Comparison of ENCODE assay signal across 10 cellular contexts in genomic region chr14:103520269-103520656, GRCh38. TPM values are rescaled to one million over a fixed set of nuclear protein-coding genes. Genes with fewer than 3 reads are reported as not detected.
DNase-seq lines count a peak whose midpoint lies in the region; ATAC-seq, FAIRE-seq and TF ChIP-seq lines count a peak whose summit lies in the region.
"Had no signal": no experiment of that assay in that cellular context is flagged by ENCODE, and none has a peak within 500 bp of the region (broad histone marks: within the 10 kb centered on the region; RNA-seq: fewer than 3 reads in every experiment).

No MANE protein-coding gene starts in this region.

- H3K9me3 Mint-ChIP-seq in activated T-helper 2 cell treated with anti-CD3 and anti-CD28 coated beads, Interferon-gamma antibody, Interleukin-2, Interleukin-4, amounts not matched to agents 10 μg/mL and 5 μg/mL and 100 μg/mL, durations not matched to agents 14 hours and 24 hours and 36 hours, result no peaks in the 10 kb centered on the region
- no peaks in the 10 kb centered on the region for H3K9me3 Mint-ChIP-seq in immature natural killer cell
- H3K9me3 Mint-ChIP-seq: T-helper 2 cell treated with Interferon-gamma antibody and Interleukin-4, amounts not matched to agents 5 μg/mL and 100 μg/mL, for 36 hours had no signal

- no peak overlapping the region for H3K14ac ChIP-seq in IMR-90 (replicated peaks; ENCODE audit: low read depth, low read length)

- no peak overlapping the region for H4K8ac ChIP-seq in IMR-90 (ENCODE audit: low read depth in 2 of 2, low read length in 2 of 2)

- H3K79me1 ChIP-seq in IMR-90 (ENCODE audit: low read depth in 1 of 2, low read length in 2 of 2), result peaks cover 0 to 5% of the 10 kb centered on the region in 2 experiments; a peak in 1 of 4 replicates

- H2AK5ac ChIP-seq in IMR-90 (ENCODE audit: low read depth, low read length), result no peak overlapping the region

- dilution Hi-C loops in IMR-90 (cut with HindIII; ENCODE audit: low sequenced_read_pairs, unreplicated experiment), result no loop called here

- TF ChIP-seq CTCF in IMR-90 (conservative IDR thresholded peaks at IDR 0.05; ENCODE audit: low read depth, low read length), result no peak

- H3K4me2 ChIP-seq in IMR-90 (ENCODE audit: low read depth, low read length), result no peak overlapping the region

- intact Hi-C loops in IMR-90 (cut with micrococcal nuclease), result no loop called here
- intact Hi-C loops in activated T-helper 2 cell treated with anti-CD3 and anti-CD28 coated beads, Interferon-gamma antibody, Interleukin-2, Interleukin-4, amounts not matched to agents 10 μg/mL and 5 μg/mL and 100 μg/mL, durations not matched to agents 14 hours and 24 hours and 36 hours (cut with micrococcal nuclease), result no loop called here

- H3K4ac ChIP-seq in IMR-90 (ENCODE audit: low read depth, low read length), result no peak overlapping the region

- in situ Hi-C loops in IMR-90 (cut with MboI; ENCODE audit: low sequenced_read_pairs), result no loop called here

- no peak overlapping the region for H3K27ac ChIP-seq in IMR-90 (ENCODE audit: insufficient read depth, low read length)
- peak overlapping the region; percentile 86 for H3K27ac ChIP-seq in substantia nigra (ENCODE audit: low read depth, low read length, poor library complexity, severe bottlenecking)
- peak overlapping the region in 1 of 2 donors; percentile 65 for H3K27ac ChIP-seq in small intestine (ENCODE audit: low read depth in 1 of 2, low read length in 1 of 2)

- no peak overlapping the region for H2AFZ ChIP-seq in IMR-90 (replicated peaks; ENCODE audit: low read length, poor library complexity)

- POLR2A ChIA-PET in IMR-90 (lab: Charles Lee; ENCODE audit: unreplicated experiment), result no interaction called here

- H3K27me3 ChIP-seq in IMR-90 (ENCODE audit: control insufficient read depth, insufficient read depth, low read length) (peaks cover 15% of the 10 kb centered on the region), small intestine (ENCODE audit: control insufficient read depth in 2 of 2, insufficient read depth in 2 of 2, low read length in 2 of 2) (peaks cover 0 to 4% of the 10 kb centered on the region in 2 donors)

- H4K91ac ChIP-seq in IMR-90 (ENCODE audit: insufficient read depth, low read depth, low read length), result no peak overlapping the region

- no peak overlapping the region for H2BK120ac ChIP-seq in IMR-90 (ENCODE audit: low read depth, low read length)

- DNase-seq in IMR-90 (no peak), immature natural killer cell (no peak), substantia nigra (lab: John Stamatoyannopoulos, UW) (no peak), anterior cingulate cortex (lab: John Stamatoyannopoulos, UW) (no peak), small intestine (no peak), NCI-H748 (lab: John Stamatoyannopoulos, UW; ENCODE audit: unreplicated experiment) (no peak)
- DNase-seq in activated T-helper 2 cell treated with anti-CD3 and anti-CD28 coated beads, Interferon-gamma antibody, Interleukin-2, Interleukin-4, amounts not matched to agents 10 μg/mL and 5 μg/mL and 100 μg/mL, durations not matched to agents 14 hours and 24 hours and 36 hours (ENCODE audit: low spot score), result no peak
- DNase-seq: NCI-H1436 treated with DMSO at 0.1 percent for 48 hours had no signal

- H3K23ac ChIP-seq in IMR-90 (ENCODE audit: low read depth, low read length), result no peak overlapping the region

- no peak overlapping the region for H3K27ac Mint-ChIP-seq in activated T-helper 2 cell treated with anti-CD3 and anti-CD28 coated beads, Interferon-gamma antibody, Interleukin-2, Interleukin-4, amounts not matched to agents 10 μg/mL and 5 μg/mL and 100 μg/mL, durations not matched to agents 14 hours and 24 hours and 36 hours
- H3K27ac Mint-ChIP-seq in immature natural killer cell, result no peak overlapping the region
- H3K27ac Mint-ChIP-seq: T-helper 2 cell treated with Interferon-gamma antibody and Interleukin-4, amounts not matched to agents 5 μg/mL and 100 μg/mL, for 36 hours had no signal

- H2BK5ac ChIP-seq in IMR-90 (ENCODE audit: low read depth, low read length, poor library complexity, severe bottlenecking), result no peak overlapping the region

- H3K4me1 ChIP-seq in IMR-90 (ENCODE audit: control insufficient read depth, insufficient read depth, low read length) (peaks cover 18% of the 10 kb centered on the region), small intestine (ENCODE audit: control insufficient read depth in 2 of 2, insufficient read depth in 1 of 2, low read depth in 1 of 2, low read length in 1 of 2) (peaks cover 0 to 2% of the 10 kb centered on the region in 2 donors)

- H3K36me3 ChIP-seq in IMR-90 (ENCODE audit: control insufficient read depth, insufficient read depth, low read length) (no peaks in the 10 kb centered on the region), small intestine (ENCODE audit: control insufficient read depth in 2 of 2, insufficient read depth in 2 of 2, low read length in 2 of 2) (no peaks in the 10 kb centered on the region)

- peak overlapping the region; percentile 7 for H3K4me3 Mint-ChIP-seq in activated T-helper 2 cell treated with anti-CD3 and anti-CD28 coated beads, Interferon-gamma antibody, Interleukin-2, Interleukin-4, amounts not matched to agents 10 μg/mL and 5 μg/mL and 100 μg/mL, durations not matched to agents 14 hours and 24 hours and 36 hours (ENCODE audit: low read depth)
- peak overlapping the region in 4 of 5 donors; percentile 45 to 73 (median 72) for H3K4me3 Mint-ChIP-seq in immature natural killer cell

- no peak for TF ChIP-seq RAD21 in IMR-90 (IDR thresholded peaks at IDR 0.05; ENCODE audit: low read length)

- no peaks in the 10 kb centered on the region for H3K36me3 Mint-ChIP-seq in activated T-helper 2 cell treated with anti-CD3 and anti-CD28 coated beads, Interferon-gamma antibody, Interleukin-2, Interleukin-4, amounts not matched to agents 10 μg/mL and 5 μg/mL and 100 μg/mL, durations not matched to agents 14 hours and 24 hours and 36 hours (ENCODE audit: low read depth)
- H3K36me3 Mint-ChIP-seq in immature natural killer cell, result no peaks in the 10 kb centered on the region

- BruUV-seq in IMR-90 (replicated peaks; lab: Mats Ljungman, UMichigan), result no TSS peak

- H3K9me1 ChIP-seq in IMR-90 (ENCODE audit: insufficient read depth, low read length), result no peaks in the 10 kb centered on the region

- FAIRE-seq in small intestine (lab: Jason Lieb, UNC), result no peak
- FAIRE-seq: keratinocyte had no signal

- 79% methylated on average over 3 of the region's 10 CpGs; no CpG with 5 or more reads in 1 of the 2 experiments for WGBS in IMR-90 (ENCODE audit: extremely low coverage in 2 of 2, insufficient read length in 1 of 2), 2 experiments
- WGBS in small intestine, 3 donors, result 26 to 58% (median 42%) methylated on average over 10 of the region's 10 CpGs

- H3K56ac ChIP-seq in IMR-90 (ENCODE audit: extremely low read depth, insufficient read depth, low read length), result no peak overlapping the region

- H3K4me3 ChIP-seq in IMR-90 (ENCODE audit: insufficient read depth, low read depth, low read length), result no peak overlapping the region
- H3K4me3 ChIP-seq in small intestine (ENCODE audit: low read depth in 1 of 2, low read length in 2 of 2), result peak overlapping the region in 1 of 2 donors; percentile 69

- no peaks in the 10 kb centered on the region for H3K9me3 ChIP-seq in IMR-90 (ENCODE audit: control insufficient read depth, insufficient read depth, low read length)
- no peaks in the 10 kb centered on the region for H3K9me3 ChIP-seq in small intestine (ENCODE audit: control insufficient read depth, low read depth)

- peaks cover 4% of the 10 kb centered on the region for H3K4me1 Mint-ChIP-seq in activated T-helper 2 cell treated with anti-CD3 and anti-CD28 coated beads, Interferon-gamma antibody, Interleukin-2, Interleukin-4, amounts not matched to agents 10 μg/mL and 5 μg/mL and 100 μg/mL, durations not matched to agents 14 hours and 24 hours and 36 hours (ENCODE audit: low read depth)
- H3K4me1 Mint-ChIP-seq in immature natural killer cell, result peaks cover 4 to 7% of the 10 kb centered on the region in 2 donors

- peaks cover 18% of the 10 kb centered on the region for H3K27me3 Mint-ChIP-seq in activated T-helper 2 cell treated with anti-CD3 and anti-CD28 coated beads, Interferon-gamma antibody, Interleukin-2, Interleukin-4, amounts not matched to agents 10 μg/mL and 5 μg/mL and 100 μg/mL, durations not matched to agents 14 hours and 24 hours and 36 hours (ENCODE audit: low read depth)
- H3K27me3 Mint-ChIP-seq in immature natural killer cell (ENCODE audit: low read depth in 3 of 3), result peaks cover 3 to 6% (median 6%) of the 10 kb centered on the region in 3 donors

- H3K9ac ChIP-seq in IMR-90 (ENCODE audit: low read depth, low read length), result no peak overlapping the region

- H2BK15ac ChIP-seq in IMR-90 (ENCODE audit: low read depth, low read length), result no peak overlapping the region

- no peak for TF ChIP-seq POLR2A in IMR-90 (IDR thresholded peaks at IDR 0.05; ENCODE audit: low read depth, low read length)

- H3K18ac ChIP-seq in IMR-90 (ENCODE audit: low read depth, low read length), result no peak overlapping the region

- no peak for ATAC-seq in IMR-90 (ENCODE audit: low read depth)

- H2BK20ac ChIP-seq in IMR-90 (ENCODE audit: low read depth, low read length), result no peak overlapping the region

- peaks cover 11% of the 10 kb centered on the region for H4K20me1 ChIP-seq in IMR-90 (ENCODE audit: insufficient read depth, low read length)

- peak overlapping the region; percentile 25 for H2AK9ac ChIP-seq in IMR-90 (replicated peaks; ENCODE audit: low read depth, low read length, poor library complexity)

- no peak overlapping the region for H4K5ac ChIP-seq in IMR-90 (ENCODE audit: low read depth, low read length)

- CTCF ChIA-PET in IMR-90 (lab: Yijun Ruan, JAX), result interaction anchor here (0.5 to 0.6 kb wide), 2 partner anchors 20 to 306 kb away, joined by 4 read pairs; no protein-coding TSS in a partner anchor

RNA-seq across cellular contexts. Expression of gene CKB, which starts 2.4 kb away (rescaled TPM):
- total RNA-seq in IMR-90 (2012; rRNA removed), result 17.7 and 31.7 TPM in 2 replicates
- polyA plus RNA-seq in IMR-90 (2012; rRNA removed), result 82.6 and 120 TPM in 2 replicates
- 55.5 and 84.4 TPM in 2 replicates for polyA plus RNA-seq in IMR-90 (2012; cell fraction: cytosol; rRNA removed)
- polyA plus RNA-seq in IMR-90 (2012; cell fraction: nucleus; rRNA removed; ENCODE audit: low replicate concordance), result 78.1 and 241 TPM in 2 replicates
- 14.0 and 15.3 TPM in 2 replicates for total RNA-seq in activated T-helper 2 cell treated with anti-CD3 and anti-CD28 coated beads, Interferon-gamma antibody, Interleukin-2, Interleukin-4, amounts not matched to agents 10 μg/mL and 5 μg/mL and 100 μg/mL, durations not matched to agents 14 hours and 24 hours and 36 hours
- polyA plus RNA-seq in immature natural killer cell, result 1 to 10 TPM in 2 of 3 donors, under 1 TPM in 1; 0.34 to 1.6 (median 1.1) TPM
- 10 to 100 TPM; 36.7 to 84.6 (median 60.8) TPM for polyA plus RNA-seq in small intestine

RNA-seq across cellular contexts. Expression of gene TRMT61A, which starts 8.7 kb away (rescaled TPM):
- total RNA-seq in IMR-90 (2012; rRNA removed), result 5.7 and 6.4 TPM in 2 replicates
- polyA plus RNA-seq in IMR-90 (2012; rRNA removed) (16.2 and 20.0 TPM in 2 replicates), immature natural killer cell (1 to 10 TPM; 1.4 to 7.7 (median 5.0) TPM), small intestine (10 to 100 TPM in 1 of 3 donors, 1 to 10 TPM in 2; 4.9 to 16.5 (median 7.3) TPM)
- 9.4 and 20.8 TPM in 2 replicates for polyA plus RNA-seq in IMR-90 (2012; cell fraction: cytosol; rRNA removed)
- 15.1 and 42.4 TPM in 2 replicates for polyA plus RNA-seq in IMR-90 (2012; cell fraction: nucleus; rRNA removed; ENCODE audit: low replicate concordance)
- 13.7 and 15.0 TPM in 2 replicates for total RNA-seq in activated T-helper 2 cell treated with anti-CD3 and anti-CD28 coated beads, Interferon-gamma antibody, Interleukin-2, Interleukin-4, amounts not matched to agents 10 μg/mL and 5 μg/mL and 100 μg/mL, durations not matched to agents 14 hours and 24 hours and 36 hours

RNA-seq across cellular contexts. Expression of gene BAG5, which starts 42.2 kb away (rescaled TPM):
- total RNA-seq in IMR-90 (2012; rRNA removed), result 22.2 and 32.2 TPM in 2 replicates
- 5.2 and 6.7 TPM in 2 replicates for polyA plus RNA-seq in IMR-90 (2012; rRNA removed)
- polyA plus RNA-seq in IMR-90 (2012; cell fraction: cytosol; rRNA removed), result 1.9 and 2.3 TPM in 2 replicates
- polyA plus RNA-seq in IMR-90 (2012; cell fraction: nucleus; rRNA removed; ENCODE audit: low replicate concordance), result 0.92 and 4.4 TPM in 2 replicates
- 28.2 and 29.2 TPM in 2 replicates for total RNA-seq in activated T-helper 2 cell treated with anti-CD3 and anti-CD28 coated beads, Interferon-gamma antibody, Interleukin-2, Interleukin-4, amounts not matched to agents 10 μg/mL and 5 μg/mL and 100 μg/mL, durations not matched to agents 14 hours and 24 hours and 36 hours
- 10 to 100 TPM; 23.5 to 58.7 (median 36.5) TPM for polyA plus RNA-seq in immature natural killer cell
- 10 to 100 TPM in 2 of 3 donors, 1 to 10 TPM in 1; 8.5 to 14.2 (median 11.1) TPM for polyA plus RNA-seq in small intestine

RNA-seq across cellular contexts. Expression of gene COA8, which starts 42.5 kb away (rescaled TPM):
- total RNA-seq in IMR-90 (2012; rRNA removed), result 12.2 and 20.6 TPM in 2 replicates
- 18.5 and 21.1 TPM in 2 replicates for polyA plus RNA-seq in IMR-90 (2012; rRNA removed)
- 9.6 and 17.9 TPM in 2 replicates for polyA plus RNA-seq in IMR-90 (2012; cell fraction: cytosol; rRNA removed)
- polyA plus RNA-seq in IMR-90 (2012; cell fraction: nucleus; rRNA removed; ENCODE audit: low replicate concordance), result 3.4 and 10.8 TPM in 2 replicates
- total RNA-seq in activated T-helper 2 cell treated with anti-CD3 and anti-CD28 coated beads, Interferon-gamma antibody, Interleukin-2, Interleukin-4, amounts not matched to agents 10 μg/mL and 5 μg/mL and 100 μg/mL, durations not matched to agents 14 hours and 24 hours and 36 hours, result 31.9 and 33.5 TPM in 2 replicates
- polyA plus RNA-seq in immature natural killer cell, result 10 to 100 TPM; 60.6 to 87.5 (median 64.5) TPM
- 10 to 100 TPM; 33.0 to 68.7 (median 56.5) TPM for polyA plus RNA-seq in small intestine

Comparison
In these comparisons a context has a peak if more than half of its experiments do, and no peak if none do; other contexts are left out.
1. RNA of gene CKB, which starts 2.4 kb away (polyA plus RNA-seq): 55.5 to 241 TPM in IMR-90 and 36.7 to 84.6 TPM in small intestine; 0.34 to 1.6 TPM in immature natural killer cell; every median in the first group is over 10 times any median in the second.